In genomic region chr6:81625216-81625615, GRCh38 we compare ENCODE assay signal across 22 cellular contexts.
"Had no signal": no experiment of that assay in that cellular context is flagged by ENCODE, and none has a peak within 500 bp of the region (broad histone marks: within the 10 kb centered on the region; RNA-seq: fewer than 3 reads in every experiment).

No MANE protein-coding gene starts in this region.

- H3K9me3 ChIP-seq: colonic mucosa, ovary had no signal

- H3K4me3 ChIP-seq: colonic mucosa, esophagus muscularis mucosa, lower lobe of right lung, ovary, psoas muscle, sigmoid colon, stomach, tibial artery had no signal

- ATAC-seq: left ventricle myocardium superior; lower lobe of right lung; naive thymus-derived CD8-positive, alpha-beta T cell; psoas muscle; right cardiac atrium; stimulated activated effector memory CD8-positive, alpha-beta T cell treated with anti-CD3 and anti-CD28 coated beads, Interleukin-12 subunit alpha, Interleukin-12 subunit beta, amount 100 ng/mL, for 72 hours had no signal

- H3K4me1 ChIP-seq: colonic mucosa, esophagus muscularis mucosa, lower lobe of right lung, psoas muscle, sigmoid colon, stomach had no signal

- DNase-seq: colonic mucosa; effector CD8-positive, alpha-beta T cell; foreskin melanocyte; hypothalamus; immature natural killer cell; left ventricle myocardium superior; lower lobe of right lung; naive thymus-derived CD8-positive, alpha-beta T cell; nephron progenitor cell; nucleus accumbens; ovary; posterior cingulate gyrus; psoas muscle; right cardiac atrium; sigmoid colon; stimulated activated CD4-positive, alpha-beta T cell treated with anti-CD3 and anti-CD28 coated beads, Interleukin-2, amount 100 ng/mL, for 24 hours; stimulated activated CD4-positive, alpha-beta T cell treated with anti-CD3 and anti-CD28 coated beads, Interleukin-4, amount 100 ng/mL, for 24 hours; stimulated activated naive CD4-positive, alpha-beta T cell treated with Interleukin-2 at 50 U/mL for 16 hours; stomach; tibial artery had no signal

- H3K27me3 ChIP-seq: colonic mucosa, esophagus muscularis mucosa, ovary, sigmoid colon, stomach, tibial artery had no signal

- H3K36me3 ChIP-seq: colonic mucosa, esophagus muscularis mucosa, lower lobe of right lung, ovary, sigmoid colon, stomach, tibial artery had no signal
